In genomic region chr7:73626814-73627213, GRCh38 we compare ENCODE assay signal across 2 cellular contexts.
TF ChIP-seq lines count a peak whose summit lies in the region.

No MANE protein-coding gene starts in this region.

TF ChIP-seq in HCT116, 20 proteins besides CTCF, POLR2A, EP300 and RAD21 (continued from another document):
- no peak for TF ChIP-seq ZFX (IDR thresholded peaks at IDR 0.05)

TF ChIP-seq in SK-N-SH treated with all-trans-retinoic acid at 6 μM for 48 hours, 23 proteins besides CTCF, POLR2A, EP300 and RAD21 (continued from another document):
- TF ChIP-seq PPARA (CRISPR knock-in tag; IDR thresholded peaks at IDR 0.05; ENCODE audit: borderline replicate concordance) (no peak), CSRNP3 (CRISPR knock-in tag; IDR thresholded peaks at IDR 0.05) (no peak), ZFP30 (CRISPR knock-in tag; IDR thresholded peaks at IDR 0.05) (no peak), ISL1 (CRISPR knock-in tag; IDR thresholded peaks at IDR 0.05) (no peak), TOX (CRISPR knock-in tag; IDR thresholded peaks at IDR 0.05; ENCODE audit: borderline replicate concordance) (no peak), ZNF565 (CRISPR knock-in tag; conservative IDR thresholded peaks at IDR 0.05; ENCODE audit: low read depth) (no peak)
